Comparison of ENCODE assay signal across 19 cellular contexts in genomic region chr12:54578778-54579177, GRCh38. TPM values are rescaled to one million over a fixed set of nuclear protein-coding genes. Genes with fewer than 3 reads are reported as not detected.
DNase-seq lines count a peak whose midpoint lies in the region; TF ChIP-seq lines count a peak whose summit lies in the region.
"Had no signal": no experiment of that assay in that cellular context is flagged by ENCODE, and none has a peak within 500 bp of the region (broad histone marks: within the 10 kb centered on the region; RNA-seq: fewer than 3 reads in every experiment).

No MANE protein-coding gene starts in this region.

- CTCF ChIA-PET in activated naive CD4-positive, alpha-beta T cell treated with anti-CD3 and anti-CD28 coated beads for 36 hours (lab: Charles Lee), result interaction anchor here (1.2 to 11.2 kb wide), 8 partner anchors 12 to 80 kb away, joined by 3 to 96 read pairs (median 13); partner anchors contain the start of gene PPP1R1A

- H3K4me1 Mint-ChIP-seq in glutamatergic neuron (ENCODE audit: low read depth, unreplicated experiment) (peaks cover 22% of the 10 kb centered on the region), neural progenitor cell (peaks cover 47% of the 10 kb centered on the region)
- peaks cover 5% of the 10 kb centered on the region for H3K4me1 Mint-ChIP-seq in activated naive CD4-positive, alpha-beta T cell treated with anti-CD3 and anti-CD28 coated beads for 36 hours (ENCODE audit: low read depth)

- peaks cover 9% of the 10 kb centered on the region for H3K36me3 Mint-ChIP-seq in glutamatergic neuron (ENCODE audit: unreplicated experiment)
- peaks cover 22% of the 10 kb centered on the region for H3K36me3 Mint-ChIP-seq in neural progenitor cell
- peaks cover 6% of the 10 kb centered on the region for H3K36me3 Mint-ChIP-seq in activated naive CD4-positive, alpha-beta T cell treated with anti-CD3 and anti-CD28 coated beads for 36 hours (ENCODE audit: low read depth)

- H3K9me3 Mint-ChIP-seq in glutamatergic neuron (ENCODE audit: unreplicated experiment) (peaks cover 10% of the 10 kb centered on the region), neural progenitor cell (no peaks in the 10 kb centered on the region)
- H3K9me3 Mint-ChIP-seq in activated naive CD4-positive, alpha-beta T cell treated with anti-CD3 and anti-CD28 coated beads for 36 hours, result no peaks in the 10 kb centered on the region
- H3K9me3 Mint-ChIP-seq: CD4-positive, alpha-beta memory T cell; HFFc6 had no signal

- H3K4me3 Mint-ChIP-seq in glutamatergic neuron (ENCODE audit: unreplicated experiment) (peak overlapping the region; percentile 33), neural progenitor cell (no peak overlapping the region)
- H3K4me3 Mint-ChIP-seq in activated naive CD4-positive, alpha-beta T cell treated with anti-CD3 and anti-CD28 coated beads for 36 hours, result no peak overlapping the region
- H3K4me3 Mint-ChIP-seq: B cell, HFFc6 had no signal

- H4K20me1 ChIP-seq in BLaER1, result no peaks in the 10 kb centered on the region
- H4K20me1 ChIP-seq in neural progenitor cell (ENCODE audit: low read depth), result no peaks in the 10 kb centered on the region

- H3K4me1 ChIP-seq in BLaER1, result peaks cover 10% of the 10 kb centered on the region
- peaks cover 21% of the 10 kb centered on the region for H3K4me1 ChIP-seq in neural progenitor cell
- H3K4me1 ChIP-seq: HAP-1 had no signal

- H3K9me3 ChIP-seq in BLaER1, result no peaks in the 10 kb centered on the region
- H3K9me3 ChIP-seq in neural progenitor cell (ENCODE audit: low read depth), result no peaks in the 10 kb centered on the region
- H3K9me3 ChIP-seq: HAP-1 had no signal

- H3K4me2 ChIP-seq in BLaER1, result peak overlapping the region; percentile 32; the same call in 1 of the 2 replicates
- H3K4me2 ChIP-seq in neural progenitor cell, result no peak overlapping the region

- no peaks in the 10 kb centered on the region for H3F3A ChIP-seq in neural progenitor cell (ENCODE audit: low read depth)

- H3K79me2 ChIP-seq in neural progenitor cell (ENCODE audit: low read depth), result no peaks in the 10 kb centered on the region

- H3K27me3 Mint-ChIP-seq in glutamatergic neuron (ENCODE audit: unreplicated experiment) (peaks cover 14% of the 10 kb centered on the region), neural progenitor cell (ENCODE audit: insufficient read depth, low read depth) (peaks cover 6% of the 10 kb centered on the region)
- H3K27me3 Mint-ChIP-seq in activated naive CD4-positive, alpha-beta T cell treated with anti-CD3 and anti-CD28 coated beads for 36 hours (ENCODE audit: low read depth), result no peaks in the 10 kb centered on the region
- H3K27me3 Mint-ChIP-seq: B cell had no signal

- intact Hi-C loops in activated naive CD4-positive, alpha-beta T cell treated with anti-CD3 and anti-CD28 coated beads for 36 hours (cut with micrococcal nuclease), result loop anchor here (1.0 kb wide), 2 partner anchors 18 to 51 kb away; no protein-coding TSS in a partner anchor

- H3K4me3 ChIP-seq in BLaER1 (no peak overlapping the region), neural progenitor cell (no peak overlapping the region)
- H3K4me3 ChIP-seq: HAP-1 had no signal

- no peak overlapping the region for H2AFZ ChIP-seq in neural progenitor cell (replicated peaks)

- DNase-seq in glutamatergic neuron (no peak), neural progenitor cell (ENCODE audit: low spot score) (no peak), NCI-H1417 (lab: John Stamatoyannopoulos, UW) (no peak), NCI-H524 treated with DMSO at 0.1 percent for 48 hours (lab: John Stamatoyannopoulos, UW) (no peak)
- DNase-seq in activated naive CD4-positive, alpha-beta T cell treated with anti-CD3 and anti-CD28 coated beads for 36 hours, result no peak
- DNase-seq: Calu3; CD4-positive, alpha-beta memory T cell; COR-L47; DMS53; DMS79 treated with DMSO at 0.1 percent for 48 hours; GF-D8; GOT3; HFFc6 had no signal

- H3K27me3 ChIP-seq in BLaER1 (no peaks in the 10 kb centered on the region), neural progenitor cell (no peaks in the 10 kb centered on the region)

- TF ChIP-seq CTCF in glutamatergic neuron (IDR thresholded peaks at IDR 0.05; ENCODE audit: partially characterized antibody, unreplicated experiment) (no peak), neural progenitor cell (IDR thresholded peaks at IDR 0.05) (no peak)

- H3K27ac Mint-ChIP-seq in glutamatergic neuron (ENCODE audit: unreplicated experiment) (peak overlapping the region; percentile 33), neural progenitor cell (peak overlapping the region; percentile 51)
- no peak overlapping the region for H3K27ac Mint-ChIP-seq in activated naive CD4-positive, alpha-beta T cell treated with anti-CD3 and anti-CD28 coated beads for 36 hours
- H3K27ac Mint-ChIP-seq: B cell, HFFc6 had no signal

- H3K36me3 ChIP-seq in BLaER1 (peaks cover 41% of the 10 kb centered on the region), neural progenitor cell (no peaks in the 10 kb centered on the region)
- H3K36me3 ChIP-seq: HAP-1 had no signal

- no peak overlapping the region for H3K9ac ChIP-seq in BLaER1
- H3K9ac ChIP-seq in neural progenitor cell, result no peak overlapping the region

- no peak overlapping the region for H3K27ac ChIP-seq in BLaER1
- H3K27ac ChIP-seq in neural progenitor cell, result no peak overlapping the region
- H3K27ac ChIP-seq: 22Rv1 had no signal

RNA-seq across cellular contexts. Expression of gene PPP1R1A, which starts 9.7 kb away (rescaled TPM):
- total RNA-seq in glutamatergic neuron (ENCODE audit: unreplicated experiment) (47.6 TPM), neural progenitor cell (ENCODE audit: low replicate concordance) (2.3 and 3.8 TPM in 2 replicates)
- not detected for total RNA-seq in activated naive CD4-positive, alpha-beta T cell treated with anti-CD3 and anti-CD28 coated beads for 36 hours
- total RNA-seq: B cell; CD4-positive, alpha-beta memory T cell; Daoy; G401; HFFc6 had no signal

RNA-seq across cellular contexts. Expression of gene PDE1B, which starts 29.4 kb away (rescaled TPM):
- total RNA-seq in glutamatergic neuron (ENCODE audit: unreplicated experiment) (0.39 TPM), neural progenitor cell (ENCODE audit: low replicate concordance) (1.5 and 5.3 TPM in 2 replicates)
- total RNA-seq in activated naive CD4-positive, alpha-beta T cell treated with anti-CD3 and anti-CD28 coated beads for 36 hours, result 1 to 10 TPM; 7.5 to 8.5 TPM
- total RNA-seq: Calu3, G401, HFFc6 had no signal

RNA-seq across cellular contexts. Expression of gene LACRT, which starts 55.9 kb away (rescaled TPM):
- total RNA-seq in glutamatergic neuron (ENCODE audit: unreplicated experiment), result not detected
- total RNA-seq in neural progenitor cell (ENCODE audit: low replicate concordance), result not detected in 2 replicates
- not detected for total RNA-seq in activated naive CD4-positive, alpha-beta T cell treated with anti-CD3 and anti-CD28 coated beads for 36 hours
- total RNA-seq: B cell; Calu3; CD4-positive, alpha-beta memory T cell; Daoy; G401; HFFc6 had no signal

Comparison
In these comparisons a context has a peak if more than half of its experiments do, and no peak if none do; other contexts are left out.
1. RNA of gene PPP1R1A, which starts 9.7 kb away (total RNA-seq): 47.6 TPM in glutamatergic neuron (single experiment); 2.3 to 3.8 TPM in neural progenitor cell and not detected in activated naive CD4-positive, alpha-beta T cell treated with anti-CD3 and anti-CD28 coated beads for 36 hours; every median in the first group is over 10 times any median in the second.